12 cellular contexts compared by ENCODE assay signal in the genomic region with DNA sequence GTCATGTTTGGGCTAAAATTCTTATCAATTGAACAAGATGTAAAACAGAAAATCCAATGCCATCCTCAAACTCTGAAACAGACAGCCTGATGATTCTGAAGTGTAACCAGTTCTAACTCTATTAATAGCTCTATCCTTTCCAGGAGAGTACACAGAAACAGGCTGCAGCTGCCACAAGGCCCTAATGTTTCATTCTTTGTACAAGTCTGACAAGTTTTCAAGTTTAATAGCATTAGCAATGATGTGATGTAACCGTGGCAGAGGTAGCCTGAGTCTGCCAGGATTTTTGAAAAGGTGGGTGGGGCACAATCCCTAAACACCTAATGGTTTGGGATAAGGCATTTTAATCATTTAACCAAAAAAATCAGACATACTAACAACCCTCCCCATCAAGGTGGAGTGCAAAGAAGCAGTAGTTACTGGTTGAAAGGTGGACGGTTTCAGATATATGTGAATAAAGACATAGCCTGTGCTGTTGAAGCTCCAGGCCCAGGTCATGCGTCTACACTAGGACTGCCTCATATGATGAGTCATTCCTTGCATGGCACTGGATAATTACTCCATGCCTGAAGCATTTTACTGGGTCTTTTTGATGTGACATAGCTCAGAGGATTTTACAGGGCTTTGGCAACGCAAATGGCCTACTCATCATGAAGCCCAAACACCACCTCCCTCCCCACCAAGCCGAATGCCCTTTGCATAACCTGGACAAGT.
DNase-seq lines count a peak whose midpoint lies in the region; ATAC-seq, FAIRE-seq and TF ChIP-seq lines count a peak whose summit lies in the region.
"Had no signal": no experiment of that assay in that cellular context is flagged by ENCODE, and none has a peak within 500 bp of the region (broad histone marks: within the 10 kb centered on the region; RNA-seq: fewer than 3 reads in every experiment).

No MANE protein-coding gene starts in this region.

- no peak for TF ChIP-seq POLR2A in upper lobe of left lung (IDR thresholded peaks at IDR 0.05)

- TF ChIP-seq CTCF in kidney epithelial cell (IDR thresholded peaks at IDR 0.05; ENCODE audit: insufficient read depth, low read length, poor library complexity, severe bottlenecking) (no peak), upper lobe of left lung (IDR thresholded peaks at IDR 0.05) (no peak)

- ATAC-seq in activated T-helper 17 cell treated with anti-CD3 and anti-CD28 coated beads, Interleukin-2, amount 50 U/mL, for 72 hours (replicated peaks): no peak
- no peak for ATAC-seq in upper lobe of left lung (ENCODE audit: low FRiP score in 2 of 2)

- H3K27ac Mint-ChIP-seq in activated naive CD4-positive, alpha-beta T cell treated with anti-CD3 and anti-CD28 coated beads for 36 hours: no peak overlapping the region
- no peak overlapping the region for H3K27ac Mint-ChIP-seq in activated T-helper 17 cell treated with anti-CD3 and anti-CD28 coated beads, Interleukin-2, amount 50 U/mL, for 72 hours
- H3K27ac Mint-ChIP-seq: CD4-positive, CD25-positive, alpha-beta regulatory T cell had no signal

- WGBS in upper lobe of left lung, 2 donors: 69 to 83% methylated on average over 5 of the region's 5 CpGs

- peaks cover 3% of the 10 kb centered on the region for H3K9me3 Mint-ChIP-seq in activated naive CD4-positive, alpha-beta T cell treated with anti-CD3 and anti-CD28 coated beads for 36 hours
- H3K9me3 Mint-ChIP-seq in activated T-helper 17 cell treated with anti-CD3 and anti-CD28 coated beads, Interleukin-2, amount 50 U/mL, for 72 hours: no peaks in the 10 kb centered on the region

- H3K9me3 ChIP-seq in upper lobe of left lung: no peaks in the 10 kb centered on the region

- peak; percentile 12 for DNase-seq in Ammon's horn (ENCODE audit: low spot score)
- peak; percentile 8 for DNase-seq in HTR-8/SVneo (ENCODE audit: insufficient read length, low spot score)
- peak; percentile 90 for DNase-seq in SW480 (ENCODE audit: low spot score)
- DNase-seq in kidney epithelial cell (ENCODE audit: low read depth): peak; percentile 44
- no peak for DNase-seq in activated naive CD4-positive, alpha-beta T cell treated with anti-CD3 and anti-CD28 coated beads for 36 hours
- no peak for DNase-seq in HK-2 (ENCODE audit: unreplicated experiment)
- DNase-seq in upper lobe of left lung: no peak
- DNase-seq: CD4-positive, CD25-positive, alpha-beta regulatory T cell; NCI-H187 treated with DMSO at 0.1 percent for 48 hours; T-helper 9 cell had no signal

- H3K27me3 ChIP-seq in kidney epithelial cell (ENCODE audit: control insufficient read depth, insufficient read depth, low read length): no peaks in the 10 kb centered on the region
- no peaks in the 10 kb centered on the region for H3K27me3 ChIP-seq in upper lobe of left lung

- no peaks in the 10 kb centered on the region for H3K27me3 Mint-ChIP-seq in activated naive CD4-positive, alpha-beta T cell treated with anti-CD3 and anti-CD28 coated beads for 36 hours (ENCODE audit: low read depth)
- H3K27me3 Mint-ChIP-seq in activated T-helper 17 cell treated with anti-CD3 and anti-CD28 coated beads, Interleukin-2, amount 50 U/mL, for 72 hours: no peaks in the 10 kb centered on the region

- no peaks in the 10 kb centered on the region for H3K36me3 ChIP-seq in kidney epithelial cell (ENCODE audit: control insufficient read depth, insufficient read depth, low read length)
- no peaks in the 10 kb centered on the region for H3K36me3 ChIP-seq in upper lobe of left lung

- no peak overlapping the region for H3K27ac ChIP-seq in upper lobe of left lung

- no peaks in the 10 kb centered on the region for H3K36me3 Mint-ChIP-seq in activated naive CD4-positive, alpha-beta T cell treated with anti-CD3 and anti-CD28 coated beads for 36 hours (ENCODE audit: low read depth)
- no peaks in the 10 kb centered on the region for H3K36me3 Mint-ChIP-seq in activated T-helper 17 cell treated with anti-CD3 and anti-CD28 coated beads, Interleukin-2, amount 50 U/mL, for 72 hours (ENCODE audit: low read depth)
- H3K36me3 Mint-ChIP-seq: CD4-positive, CD25-positive, alpha-beta regulatory T cell had no signal

- no peak for TF ChIP-seq EP300 in upper lobe of left lung (IDR thresholded peaks at IDR 0.05)

- H3K4me3 Mint-ChIP-seq in activated naive CD4-positive, alpha-beta T cell treated with anti-CD3 and anti-CD28 coated beads for 36 hours: no peak overlapping the region
- no peak overlapping the region for H3K4me3 Mint-ChIP-seq in activated T-helper 17 cell treated with anti-CD3 and anti-CD28 coated beads, Interleukin-2, amount 50 U/mL, for 72 hours
- H3K4me3 Mint-ChIP-seq: CD4-positive, CD25-positive, alpha-beta regulatory T cell had no signal

- peaks cover 6% of the 10 kb centered on the region for H3K4me1 Mint-ChIP-seq in activated naive CD4-positive, alpha-beta T cell treated with anti-CD3 and anti-CD28 coated beads for 36 hours (ENCODE audit: low read depth)
- H3K4me1 Mint-ChIP-seq in activated T-helper 17 cell treated with anti-CD3 and anti-CD28 coated beads, Interleukin-2, amount 50 U/mL, for 72 hours: peaks cover 3% of the 10 kb centered on the region

- intact Hi-C loops in activated naive CD4-positive, alpha-beta T cell treated with anti-CD3 and anti-CD28 coated beads for 36 hours (cut with micrococcal nuclease): no loop called here

- H3K4me3 ChIP-seq in kidney epithelial cell (ENCODE audit: low read depth, low read length) (no peak overlapping the region), upper lobe of left lung (no peak overlapping the region)

- FAIRE-seq in HTR-8/SVneo (lab: Jason Lieb, UNC): peak; percentile 4
- FAIRE-seq: H1 had no signal

- H3K4me1 ChIP-seq in upper lobe of left lung: no peaks in the 10 kb centered on the region

- CTCF ChIA-PET in activated naive CD4-positive, alpha-beta T cell treated with anti-CD3 and anti-CD28 coated beads for 36 hours (lab: Charles Lee): no interaction called here

Comparison
In these comparisons a context has a peak if more than half of its experiments do, and no peak if none do; other contexts are left out.
1. DNase-seq: peak in Ammon's horn (single experiment), HTR-8/SVneo (single experiment), SW480 (single experiment) and kidney epithelial cell (single experiment); none in activated naive CD4-positive, alpha-beta T cell treated with anti-CD3 and anti-CD28 coated beads for 36 hours (single experiment), HK-2 (single experiment) and upper lobe of left lung (0 of 2).